16 cellular contexts compared by ENCODE assay signal in genomic region chr6:53717571-53717970, GRCh38. TPM values are rescaled to one million over a fixed set of nuclear protein-coding genes. Genes with fewer than 3 reads are reported as not detected.
"Had no signal": no experiment of that assay in that cellular context is flagged by ENCODE, and none has a peak within 500 bp of the region (broad histone marks: within the 10 kb centered on the region; RNA-seq: fewer than 3 reads in every experiment).

No MANE protein-coding gene starts in this region.

- H3K4me1 ChIP-seq: tibial nerve had no signal

- FAIRE-seq: endothelial cell of umbilical vein had no signal

- DNase-seq: activated CD4-positive, alpha-beta T cell treated with anti-CD3 and anti-CD28 coated beads, Interleukin-2, amount 10 ng/mL, durations not matched to agents 24 days and 14 days; activated gamma-delta T cell treated with Interleukin-2 at 50 U/mL for 16 hours; activated naive CD8-positive, alpha-beta T cell treated with anti-CD3 and anti-CD28 coated beads for 36 hours; brain microvascular endothelial cell; cerebellar nuclear complex; effector CD8-positive, alpha-beta T cell; head of caudate nucleus; immature natural killer cell; naive B cell; retina; stimulated activated CD4-positive, alpha-beta T cell treated with anti-CD3 and anti-CD28 coated beads, Interleukin-4, amount 100 ng/mL, for 24 hours; stimulated activated naive CD4-positive, alpha-beta T cell; T-helper 2 cell had no signal

- H3K27me3 ChIP-seq: tibial nerve had no signal

- H3K9me3 ChIP-seq: tibial nerve had no signal

- H3K27ac ChIP-seq: brain microvascular endothelial cell, tibial nerve had no signal

- H3K4me3 ChIP-seq: lung, tibial nerve had no signal

- H3K36me3 ChIP-seq: brain microvascular endothelial cell, tibial nerve had no signal

RNA-seq across cellular contexts. Expression of gene KLHL31, which starts 52.0 kb away (rescaled TPM):
- total RNA-seq: endothelial cell of umbilical vein had no signal
- polyA plus RNA-seq: immature natural killer cell had no signal
